ENCODE assay signal across 16 cellular contexts in genomic region chr9:93004561-93004960, GRCh38. TPM values are rescaled to one million over a fixed set of nuclear protein-coding genes. Genes with fewer than 3 reads are reported as not detected.
DNase-seq lines count a peak whose midpoint lies in the region; ATAC-seq and TF ChIP-seq lines count a peak whose summit lies in the region.
"Had no signal": no experiment of that assay in that cellular context is flagged by ENCODE, and none has a peak within 500 bp of the region (broad histone marks: within the 10 kb centered on the region; RNA-seq: fewer than 3 reads in every experiment).

No MANE protein-coding gene starts in this region.

- no peak overlapping the region for H3K4me3 ChIP-seq in spleen
- H3K4me3 ChIP-seq: SJSA1 had no signal

- no peaks in the 10 kb centered on the region for H3K27me3 Mint-ChIP-seq in activated CD8-positive, alpha-beta memory T cell treated with anti-CD3 and anti-CD28 coated beads, Interleukin-2, amount 10 ng/mL, durations not matched to agents 7 days and 5 days
- H3K27me3 Mint-ChIP-seq in CD4-positive, alpha-beta T cell, result no peaks in the 10 kb centered on the region
- no peaks in the 10 kb centered on the region for H3K27me3 Mint-ChIP-seq in activated CD8-positive, alpha-beta T cell treated with anti-CD3 and anti-CD28 coated beads, Interleukin-2, amount 10 ng/mL, durations not matched to agents 7 days and 5 days (ENCODE audit: low read depth)

- no peak for DNase-seq in activated CD8-positive, alpha-beta memory T cell treated with anti-CD3 and anti-CD28 coated beads, Interleukin-2, amount 10 ng/mL, durations not matched to agents 7 days and 5 days
- DNase-seq in activated CD8-positive, alpha-beta memory T cell treated with anti-CD3 and anti-CD28 coated beads, Interleukin-2, amount 50 U/mL, for 48 hours, result no peak
- DNase-seq in CD4-positive, alpha-beta T cell, result peak in 1 of 10 experiments; percentile 25
- DNase-seq in activated CD8-positive, alpha-beta T cell treated with anti-CD3 and anti-CD28 coated beads, Interleukin-2, amount 10 ng/mL, durations not matched to agents 7 days and 5 days, result no peak
- DNase-seq in spleen (no peak), NCI-H1694 (lab: John Stamatoyannopoulos, UW) (no peak), T-helper 2 cell (no peak)
- DNase-seq: activated gamma-delta T cell; foreskin melanocyte; HFFc6; NCI-H2107; stimulated activated CD4-positive, alpha-beta T cell treated with anti-CD3 and anti-CD28 coated beads, Interleukin-12 subunit alpha, Interleukin-12 subunit beta, amount 100 ng/mL, for 4 hours had no signal

- H3K4me1 ChIP-seq in spleen, result peaks cover 0 to 47% (median 20%) of the 10 kb centered on the region in 6 donors
- H3K4me1 ChIP-seq: SJSA1 had no signal

- no peaks in the 10 kb centered on the region for H3K27me3 ChIP-seq in CD4-positive, alpha-beta T cell (ENCODE audit: control insufficient read depth, insufficient read depth, low read length)
- no peaks in the 10 kb centered on the region for H3K27me3 ChIP-seq in spleen (replicated peaks in 1 of 7)
- H3K27me3 ChIP-seq: SJSA1 had no signal

- intact Hi-C loops in CD4-positive, alpha-beta T cell (cut with DNase I, micrococcal nuclease), result loop anchor here (5.0 to 10.0 kb wide), 4 partner anchors 42 to 300 kb away; no protein-coding TSS in a partner anchor
- intact Hi-C loops in spleen (cut with DNase I; ENCODE audit: low total_unique reads), result loop anchor here (10.0 kb wide), 2 partner anchors 50 to 90 kb away; partner anchors contain the start of genes CARD19 and SUSD3

- CTCF ChIA-PET in activated CD8-positive, alpha-beta memory T cell treated with anti-CD3 and anti-CD28 coated beads, Interleukin-2, amount 10 ng/mL, durations not matched to agents 7 days and 5 days (lab: Charles Lee), result interaction anchor here (1.2 to 3.1 kb wide), 20 partner anchors 9 to 125 kb away, joined by 3 to 29 read pairs (median 7); no protein-coding TSS in a partner anchor
- CTCF ChIA-PET in CD4-positive, alpha-beta T cell (lab: Charles Lee), result interaction anchor here (1.2 to 3.2 kb wide), 19 partner anchors 10 to 104 kb away, joined by 3 to 18 read pairs (median 6); partner anchors contain the start of gene CARD19
- CTCF ChIA-PET in activated CD8-positive, alpha-beta T cell treated with anti-CD3 and anti-CD28 coated beads, Interleukin-2, amount 10 ng/mL, durations not matched to agents 7 days and 5 days (lab: Charles Lee), result interaction anchor here (0.6 to 5.2 kb wide), 17 partner anchors 10 to 562 kb away, joined by 3 to 52 read pairs (median 8); no protein-coding TSS in a partner anchor

- H3K36me3 ChIP-seq in spleen, result peaks cover 0 to 87% (median 59%) of the 10 kb centered on the region in 6 donors
- H3K36me3 ChIP-seq: SJSA1 had no signal

- 85 to 97% (median 92%) methylated on average over 9 of the region's 9 CpGs for WGBS in spleen, 5 donors

- no peak for ATAC-seq in activated CD8-positive, alpha-beta memory T cell treated with anti-CD3 and anti-CD28 coated beads, Interleukin-2, amount 10 ng/mL, durations not matched to agents 7 days and 5 days
- ATAC-seq in CD4-positive, alpha-beta T cell (ENCODE audit: poor library complexity), result no peak
- no peak for ATAC-seq in activated CD8-positive, alpha-beta T cell treated with anti-CD3 and anti-CD28 coated beads, Interleukin-2, amount 10 ng/mL, durations not matched to agents 7 days and 5 days
- ATAC-seq in GM19463 (IDR thresholded peaks at IDR 0.05; ENCODE audit: unreplicated experiment), result no peak

- peak overlapping the region; percentile 74 for H3K27ac Mint-ChIP-seq in activated CD8-positive, alpha-beta memory T cell treated with anti-CD3 and anti-CD28 coated beads, Interleukin-2, amount 10 ng/mL, durations not matched to agents 7 days and 5 days
- peak overlapping the region; percentile 88 for H3K27ac Mint-ChIP-seq in CD4-positive, alpha-beta T cell
- peak overlapping the region; percentile 83 for H3K27ac Mint-ChIP-seq in activated CD8-positive, alpha-beta T cell treated with anti-CD3 and anti-CD28 coated beads, Interleukin-2, amount 10 ng/mL, durations not matched to agents 7 days and 5 days
- H3K27ac Mint-ChIP-seq: HFFc6; T-helper 2 cell treated with Interferon-gamma antibody and Interleukin-4, amounts not matched to agents 5 μg/mL and 100 μg/mL, for 36 hours had no signal

- TF ChIP-seq POLR2A in spleen (IDR thresholded peaks at IDR 0.05), result no peak

- H3K27ac ChIP-seq in CD4-positive, alpha-beta T cell (ENCODE audit: low read depth, low read length), result peak overlapping the region; percentile 52
- H3K27ac ChIP-seq in spleen, result peak overlapping the region in 5 of 8 donors; percentile 12 to 63 (median 50)
- H3K27ac ChIP-seq: SJSA1 had no signal

- TF ChIP-seq CTCF in CD4-positive, alpha-beta T cell (IDR thresholded peaks at IDR 0.05), result no peak
- no peak for TF ChIP-seq CTCF in spleen (IDR thresholded peaks at IDR 0.05 in 8 of 11, conservative IDR thresholded peaks at IDR 0.05 in 3 of 11)

- H3K4me3 Mint-ChIP-seq in activated CD8-positive, alpha-beta memory T cell treated with anti-CD3 and anti-CD28 coated beads, Interleukin-2, amount 10 ng/mL, durations not matched to agents 7 days and 5 days, result no peak overlapping the region
- no peak overlapping the region for H3K4me3 Mint-ChIP-seq in CD4-positive, alpha-beta T cell
- no peak overlapping the region for H3K4me3 Mint-ChIP-seq in activated CD8-positive, alpha-beta T cell treated with anti-CD3 and anti-CD28 coated beads, Interleukin-2, amount 10 ng/mL, durations not matched to agents 7 days and 5 days
- H3K4me3 Mint-ChIP-seq: HFFc6; T-helper 2 cell treated with Interferon-gamma antibody and Interleukin-4, amounts not matched to agents 5 μg/mL and 100 μg/mL, for 36 hours had no signal

- H3K9me3 ChIP-seq in CD4-positive, alpha-beta T cell (ENCODE audit: control insufficient read depth, low read length), result no peaks in the 10 kb centered on the region
- peaks cover 0 to 1% (median 0%) of the 10 kb centered on the region in 8 donors for H3K9me3 ChIP-seq in spleen
- H3K9me3 ChIP-seq: SJSA1 had no signal

- peaks cover 65% of the 10 kb centered on the region for H3K36me3 Mint-ChIP-seq in activated CD8-positive, alpha-beta memory T cell treated with anti-CD3 and anti-CD28 coated beads, Interleukin-2, amount 10 ng/mL, durations not matched to agents 7 days and 5 days
- H3K36me3 Mint-ChIP-seq in CD4-positive, alpha-beta T cell (ENCODE audit: low read depth), result peaks cover 96% of the 10 kb centered on the region
- H3K36me3 Mint-ChIP-seq in activated CD8-positive, alpha-beta T cell treated with anti-CD3 and anti-CD28 coated beads, Interleukin-2, amount 10 ng/mL, durations not matched to agents 7 days and 5 days (ENCODE audit: low read depth), result peaks cover 79% of the 10 kb centered on the region

- POLR2A ChIA-PET in CD4-positive, alpha-beta T cell (lab: Charles Lee), result interaction anchor here (1.0 to 4.6 kb wide), 8 partner anchors 11 to 60 kb away, joined by 3 to 47 read pairs (median 10); partner anchors contain the start of gene FGD3
- POLR2A ChIA-PET in activated CD8-positive, alpha-beta T cell treated with anti-CD3 and anti-CD28 coated beads, Interleukin-2, amount 10 ng/mL, durations not matched to agents 7 days and 5 days (lab: Charles Lee), result interaction anchor here (1.6 kb wide), 1 partner anchor 60 kb away, joined by 7 read pairs; no protein-coding TSS in a partner anchor

- no peaks in the 10 kb centered on the region for H3K9me3 Mint-ChIP-seq in activated CD8-positive, alpha-beta memory T cell treated with anti-CD3 and anti-CD28 coated beads, Interleukin-2, amount 10 ng/mL, durations not matched to agents 7 days and 5 days (ENCODE audit: low read depth)
- no peaks in the 10 kb centered on the region for H3K9me3 Mint-ChIP-seq in CD4-positive, alpha-beta T cell
- H3K9me3 Mint-ChIP-seq in activated CD8-positive, alpha-beta T cell treated with anti-CD3 and anti-CD28 coated beads, Interleukin-2, amount 10 ng/mL, durations not matched to agents 7 days and 5 days (ENCODE audit: insufficient read depth), result no peaks in the 10 kb centered on the region
- H3K9me3 Mint-ChIP-seq: HFFc6; T-helper 2 cell treated with Interferon-gamma antibody and Interleukin-4, amounts not matched to agents 5 μg/mL and 100 μg/mL, for 36 hours had no signal

- H3K4me1 Mint-ChIP-seq in activated CD8-positive, alpha-beta memory T cell treated with anti-CD3 and anti-CD28 coated beads, Interleukin-2, amount 10 ng/mL, durations not matched to agents 7 days and 5 days, result peaks cover 42% of the 10 kb centered on the region
- peaks cover 59% of the 10 kb centered on the region for H3K4me1 Mint-ChIP-seq in CD4-positive, alpha-beta T cell (ENCODE audit: low read depth)
- H3K4me1 Mint-ChIP-seq in activated CD8-positive, alpha-beta T cell treated with anti-CD3 and anti-CD28 coated beads, Interleukin-2, amount 10 ng/mL, durations not matched to agents 7 days and 5 days (ENCODE audit: low read depth), result peaks cover 43% of the 10 kb centered on the region

RNA-seq across cellular contexts. Expression of gene SUSD3, which starts 53.9 kb away (rescaled TPM):
- 10 to 100 TPM; 40.1 to 67.3 TPM for total RNA-seq in activated CD8-positive, alpha-beta memory T cell treated with anti-CD3 and anti-CD28 coated beads, Interleukin-2, amount 10 ng/mL, durations not matched to agents 7 days and 5 days
- 10 to 100 TPM; 33.9 to 35.6 TPM for total RNA-seq in CD4-positive, alpha-beta T cell
- 10 to 100 TPM; 57.9 to 59.6 TPM for total RNA-seq in activated CD8-positive, alpha-beta T cell treated with anti-CD3 and anti-CD28 coated beads, Interleukin-2, amount 10 ng/mL, durations not matched to agents 7 days and 5 days
- total RNA-seq in spleen, result 10 to 100 TPM; 27.6 to 54.8 (median 35.8) TPM
- 10 to 100 TPM; 50.4 to 68.8 (median 57.4) TPM for polyA plus RNA-seq in spleen
- total RNA-seq: astrocyte, SJSA1 had no signal

RNA-seq across cellular contexts. Expression of gene FGD3, which starts 57.2 kb away (rescaled TPM):
- total RNA-seq in activated CD8-positive, alpha-beta memory T cell treated with anti-CD3 and anti-CD28 coated beads, Interleukin-2, amount 10 ng/mL, durations not matched to agents 7 days and 5 days, result 10 to 100 TPM; 72.1 to 91.2 TPM
- 10 to 100 TPM; 91.0 to 95.7 TPM for total RNA-seq in CD4-positive, alpha-beta T cell
- 100 to 1,000 TPM; 104 to 107 TPM for total RNA-seq in activated CD8-positive, alpha-beta T cell treated with anti-CD3 and anti-CD28 coated beads, Interleukin-2, amount 10 ng/mL, durations not matched to agents 7 days and 5 days
- 10 to 100 TPM; 60.4 to 99.1 (median 72.6) TPM for total RNA-seq in spleen
- 10 to 100 TPM; 30.7 to 54.5 (median 37.6) TPM for polyA plus RNA-seq in spleen
- total RNA-seq: HFFc6, SJSA1 had no signal
